In the genomic region with DNA sequence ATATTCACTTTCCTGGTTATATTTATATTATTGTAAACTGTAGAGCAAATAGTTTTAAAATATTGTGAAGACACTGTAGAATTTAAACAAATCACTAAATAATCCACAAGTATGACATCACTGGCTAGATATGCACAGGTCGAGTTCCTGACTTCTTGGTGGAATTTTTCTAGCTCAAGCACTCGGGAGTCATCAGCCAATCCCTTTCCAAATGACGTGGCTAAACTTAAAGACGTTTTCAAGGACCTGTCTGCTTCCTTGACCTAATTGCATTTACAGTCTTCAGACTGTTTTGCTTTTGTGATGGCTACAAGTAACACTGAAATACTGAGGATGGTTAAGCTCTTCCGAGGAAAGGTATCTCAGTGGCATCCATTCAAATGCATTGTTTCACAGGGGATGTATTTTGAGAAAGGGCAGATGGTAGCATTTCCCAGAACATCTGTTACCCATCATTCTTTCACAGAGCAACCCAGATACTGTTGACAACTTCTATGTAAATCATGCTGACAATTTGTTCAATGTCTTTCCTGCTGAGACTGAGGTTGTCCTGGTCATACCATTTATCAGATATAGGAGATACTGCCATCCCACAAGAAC, we compare ENCODE assay signal across 23 cellular contexts.
DNase-seq lines count a peak whose midpoint lies in the region; ATAC-seq and TF ChIP-seq lines count a peak whose summit lies in the region.
"Had no signal": no experiment of that assay in that cellular context is flagged by ENCODE, and none has a peak within 500 bp of the region (broad histone marks: within the 10 kb centered on the region; RNA-seq: fewer than 3 reads in every experiment).

No MANE protein-coding gene starts in this region.

- H3K4me3 ChIP-seq in HUES48 (ENCODE audit: low read depth, low read length) (peak overlapping the region; percentile 2; the same call in 1 of the 2 replicates), astrocyte of the spinal cord (ENCODE audit: low read depth, low read length) (no peak overlapping the region), SK-N-SH (ENCODE audit: low read depth in 2 of 2, low read length in 1 of 2) (no peak overlapping the region)
- H3K4me3 ChIP-seq: colonic mucosa, spleen had no signal

- H2AFZ ChIP-seq in SK-N-SH (ENCODE audit: low read depth), result no peak overlapping the region; the same call in 1 of the 2 replicates

- DNase-seq in A172 (ENCODE audit: low spot score) (peak; percentile 17), astrocyte of the spinal cord (ENCODE audit: low read depth, low spot score) (peak; percentile 13), kidney tubule cell (ENCODE audit: low spot score) (peak; percentile 77), dermis blood vessel endothelial cell (no peak), SK-N-SH (no peak), T-cell (no peak)
- DNase-seq: activated CD8-positive, alpha-beta memory T cell treated with anti-CD3 and anti-CD28 coated beads for 24 hours; amniotic stem cell; CD8-positive, alpha-beta memory T cell; colonic mucosa; erythroblast; GDM1; kidney; NCI-H1048; NCI-H226; posterior cingulate gyrus; spleen; stimulated activated naive CD4-positive, alpha-beta T cell treated with Interleukin-2 at 50 U/mL for 16 hours had no signal

- ATAC-seq in T-cell (replicated peaks in 1 of 4) (no peak), HG03139 (IDR thresholded peaks at IDR 0.05; ENCODE audit: unreplicated experiment) (no peak)
- ATAC-seq: HCT116, Panc1 had no signal

- peaks cover 0 to 16% (median 9%) of the 10 kb centered on the region in 3 donors for H3K9me3 Mint-ChIP-seq in T-cell

- CTCF ChIA-PET in SK-N-SH (lab: Yijun Ruan, JAX), result no interaction called here
- CTCF ChIA-PET in T-cell (lab: Charles Lee), result no interaction called here

- H3K4me1 ChIP-seq in HUES48 (ENCODE audit: control insufficient read depth, insufficient read depth, low read length), result peaks cover 26% of the 10 kb centered on the region
- H3K4me1 ChIP-seq in SK-N-SH (ENCODE audit: control insufficient read depth in 1 of 2, insufficient read depth in 2 of 2, low read depth in 1 of 2, low read length in 1 of 2), result no peaks in the 10 kb centered on the region
- H3K4me1 ChIP-seq: colonic mucosa, spleen had no signal

- H3K4me2 ChIP-seq in SK-N-SH, result no peak overlapping the region

- no peaks in the 10 kb centered on the region for H3K36me3 ChIP-seq in HUES48 (ENCODE audit: control insufficient read depth, insufficient read depth, low read length)
- H3K36me3 ChIP-seq in SK-N-SH (replicated peaks in 1 of 2; ENCODE audit: control insufficient read depth in 1 of 2, insufficient read depth in 2 of 2, low read length in 1 of 2), result no peaks in the 10 kb centered on the region
- H3K36me3 ChIP-seq: colonic mucosa, spleen had no signal

- H4K20me1 ChIP-seq in SK-N-SH (ENCODE audit: insufficient read depth), result no peaks in the 10 kb centered on the region

- H3K27me3 ChIP-seq in HUES48 (ENCODE audit: control insufficient read depth, insufficient read depth, low read length), result no peaks in the 10 kb centered on the region
- H3K27me3 ChIP-seq in SK-N-SH (ENCODE audit: insufficient read depth), result no peaks in the 10 kb centered on the region
- H3K27me3 ChIP-seq: colonic mucosa, spleen had no signal

- H3K79me2 ChIP-seq in SK-N-SH (ENCODE audit: insufficient read depth), result no peaks in the 10 kb centered on the region

- H3K4me3 Mint-ChIP-seq in T-cell, result no peak overlapping the region
- H3K4me3 Mint-ChIP-seq: CD8-positive, alpha-beta memory T cell had no signal

- peak overlapping the region; percentile 54 for H3K27ac ChIP-seq in HUES48 (ENCODE audit: low read depth, low read length)
- no peak overlapping the region for H3K27ac ChIP-seq in SK-N-SH (ENCODE audit: low read depth in 2 of 2, low read length in 1 of 2)
- H3K27ac ChIP-seq: colonic mucosa, spleen had no signal

- TF ChIP-seq CTCF in astrocyte of the spinal cord (IDR thresholded peaks at IDR 0.05; ENCODE audit: low read depth, low read length), result no peak
- TF ChIP-seq CTCF in SK-N-SH (IDR thresholded peaks at IDR 0.05), result no peak

- TF ChIP-seq RAD21 in SK-N-SH (IDR thresholded peaks at IDR 0.05; ENCODE audit: low read length), result no peak

- POLR2A ChIA-PET in SK-N-SH (lab: Yijun Ruan, JAX), result no interaction called here
- POLR2A ChIA-PET in T-cell (lab: Charles Lee), result no interaction called here

- no peaks in the 10 kb centered on the region for H3F3A ChIP-seq in SK-N-SH (replicated peaks; ENCODE audit: insufficient read depth)

- in situ Hi-C loops in astrocyte of the spinal cord (cut with HindIII; ENCODE audit: low sequenced_read_pairs), result no loop called here

- no peaks in the 10 kb centered on the region for H3K9me2 ChIP-seq in SK-N-SH

- no peaks in the 10 kb centered on the region for H3K36me3 Mint-ChIP-seq in T-cell
- H3K36me3 Mint-ChIP-seq: CD8-positive, alpha-beta memory T cell had no signal

- no peaks in the 10 kb centered on the region for H3K9me3 ChIP-seq in HUES48 (ENCODE audit: control insufficient read depth, insufficient read depth, low read length)
- no peaks in the 10 kb centered on the region for H3K9me3 ChIP-seq in SK-N-SH
- H3K9me3 ChIP-seq: colonic mucosa had no signal

- TF ChIP-seq EP300 in SK-N-SH (IDR thresholded peaks at IDR 0.05; ENCODE audit: borderline replicate concordance in 1 of 2, low read depth in 1 of 2, low read length in 1 of 2), result no peak

- H3K4me1 Mint-ChIP-seq in T-cell, result no peaks in the 10 kb centered on the region
- H3K4me1 Mint-ChIP-seq: CD8-positive, alpha-beta memory T cell had no signal

- no peaks in the 10 kb centered on the region for H3K27me3 Mint-ChIP-seq in T-cell

- H3K9ac ChIP-seq in HUES48 (ENCODE audit: low read depth, low read length), result no peak overlapping the region
- no peak overlapping the region for H3K9ac ChIP-seq in SK-N-SH

- WGBS in SK-N-SH (ENCODE audit: low lambda C conversion rate), result 1% methylated on average over 5 of the region's 5 CpGs

- no peak overlapping the region for H3K27ac Mint-ChIP-seq in T-cell
- H3K27ac Mint-ChIP-seq: activated T-helper 2 cell treated with anti-CD3 and anti-CD28 coated beads, Interferon-gamma antibody, Interleukin-2, Interleukin-4, amounts not matched to agents 10 μg/mL and 5 μg/mL and 100 μg/mL, durations not matched to agents 14 hours and 24 hours and 36 hours; CD8-positive, alpha-beta memory T cell had no signal

TF ChIP-seq in SK-N-SH, 30 proteins besides CTCF, POLR2A, EP300 and RAD21 (continues in another document):
- TF ChIP-seq, protein P1, sequence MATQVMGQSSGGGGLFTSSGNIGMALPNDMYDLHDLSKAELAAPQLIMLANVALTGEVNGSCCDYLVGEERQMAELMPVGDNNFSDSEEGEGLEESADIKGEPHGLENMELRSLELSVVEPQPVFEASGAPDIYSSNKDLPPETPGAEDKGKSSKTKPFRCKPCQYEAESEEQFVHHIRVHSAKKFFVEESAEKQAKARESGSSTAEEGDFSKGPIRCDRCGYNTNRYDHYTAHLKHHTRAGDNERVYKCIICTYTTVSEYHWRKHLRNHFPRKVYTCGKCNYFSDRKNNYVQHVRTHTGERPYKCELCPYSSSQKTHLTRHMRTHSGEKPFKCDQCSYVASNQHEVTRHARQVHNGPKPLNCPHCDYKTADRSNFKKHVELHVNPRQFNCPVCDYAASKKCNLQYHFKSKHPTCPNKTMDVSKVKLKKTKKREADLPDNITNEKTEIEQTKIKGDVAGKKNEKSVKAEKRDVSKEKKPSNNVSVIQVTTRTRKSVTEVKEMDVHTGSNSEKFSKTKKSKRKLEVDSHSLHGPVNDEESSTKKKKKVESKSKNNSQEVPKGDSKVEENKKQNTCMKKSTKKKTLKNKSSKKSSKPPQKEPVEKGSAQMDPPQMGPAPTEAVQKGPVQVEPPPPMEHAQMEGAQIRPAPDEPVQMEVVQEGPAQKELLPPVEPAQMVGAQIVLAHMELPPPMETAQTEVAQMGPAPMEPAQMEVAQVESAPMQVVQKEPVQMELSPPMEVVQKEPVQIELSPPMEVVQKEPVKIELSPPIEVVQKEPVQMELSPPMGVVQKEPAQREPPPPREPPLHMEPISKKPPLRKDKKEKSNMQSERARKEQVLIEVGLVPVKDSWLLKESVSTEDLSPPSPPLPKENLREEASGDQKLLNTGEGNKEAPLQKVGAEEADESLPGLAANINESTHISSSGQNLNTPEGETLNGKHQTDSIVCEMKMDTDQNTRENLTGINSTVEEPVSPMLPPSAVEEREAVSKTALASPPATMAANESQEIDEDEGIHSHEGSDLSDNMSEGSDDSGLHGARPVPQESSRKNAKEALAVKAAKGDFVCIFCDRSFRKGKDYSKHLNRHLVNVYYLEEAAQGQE (IDR thresholded peaks at IDR 0.05; ENCODE audit: low read depth, low read length), result no peak
- no peak for TF ChIP-seq GABPA (IDR thresholded peaks at IDR 0.05; ENCODE audit: low read depth)
- TF ChIP-seq SIN3A (IDR thresholded peaks at IDR 0.05; ENCODE audit: borderline replicate concordance, low read depth, low read length), result no peak
- TF ChIP-seq FOSL2 (IDR thresholded peaks at IDR 0.05; ENCODE audit: borderline replicate concordance, low read depth), result no peak
- TF ChIP-seq, protein P2, sequence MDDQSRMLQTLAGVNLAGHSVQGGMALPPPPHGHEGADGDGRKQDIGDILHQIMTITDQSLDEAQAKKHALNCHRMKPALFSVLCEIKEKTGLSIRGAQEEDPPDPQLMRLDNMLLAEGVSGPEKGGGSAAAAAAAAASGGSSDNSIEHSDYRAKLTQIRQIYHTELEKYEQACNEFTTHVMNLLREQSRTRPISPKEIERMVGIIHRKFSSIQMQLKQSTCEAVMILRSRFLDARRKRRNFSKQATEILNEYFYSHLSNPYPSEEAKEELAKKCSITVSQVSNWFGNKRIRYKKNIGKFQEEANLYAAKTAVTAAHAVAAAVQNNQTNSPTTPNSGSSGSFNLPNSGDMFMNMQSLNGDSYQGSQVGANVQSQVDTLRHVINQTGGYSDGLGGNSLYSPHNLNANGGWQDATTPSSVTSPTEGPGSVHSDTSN (IDR thresholded peaks at IDR 0.05), result no peak
- TF ChIP-seq TAF1 (IDR thresholded peaks at IDR 0.05; ENCODE audit: borderline replicate concordance, low read depth, low read length), result no peak
- no peak for TF ChIP-seq NFIC (IDR thresholded peaks at IDR 0.05; ENCODE audit: borderline replicate concordance)
- TF ChIP-seq RXRA (IDR thresholded peaks at IDR 0.05; ENCODE audit: borderline replicate concordance, low read depth), result no peak
- TF ChIP-seq TEAD4 (IDR thresholded peaks at IDR 0.05; ENCODE audit: borderline replicate concordance, insufficient read depth), result no peak
- no peak for TF ChIP-seq JUND (IDR thresholded peaks at IDR 0.05)
- TF ChIP-seq, protein P3, sequence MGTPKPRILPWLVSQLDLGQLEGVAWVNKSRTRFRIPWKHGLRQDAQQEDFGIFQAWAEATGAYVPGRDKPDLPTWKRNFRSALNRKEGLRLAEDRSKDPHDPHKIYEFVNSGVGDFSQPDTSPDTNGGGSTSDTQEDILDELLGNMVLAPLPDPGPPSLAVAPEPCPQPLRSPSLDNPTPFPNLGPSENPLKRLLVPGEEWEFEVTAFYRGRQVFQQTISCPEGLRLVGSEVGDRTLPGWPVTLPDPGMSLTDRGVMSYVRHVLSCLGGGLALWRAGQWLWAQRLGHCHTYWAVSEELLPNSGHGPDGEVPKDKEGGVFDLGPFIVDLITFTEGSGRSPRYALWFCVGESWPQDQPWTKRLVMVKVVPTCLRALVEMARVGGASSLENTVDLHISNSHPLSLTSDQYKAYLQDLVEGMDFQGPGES (IDR thresholded peaks at IDR 0.05; ENCODE audit: low read depth, low read length), result no peak
- TF ChIP-seq RCOR1 (IDR thresholded peaks at IDR 0.05; ENCODE audit: low read length), result no peak

Comparison
In these comparisons a context has a peak if more than half of its experiments do, and no peak if none do; other contexts are left out.
1. DNase-seq: peak in A172 (single experiment), astrocyte of the spinal cord (single experiment) and kidney tubule cell (single experiment); none in dermis blood vessel endothelial cell (single experiment), SK-N-SH (single experiment) and T-cell (0 of 34).